Comparison of ENCODE assay signal across 21 cellular contexts in the genomic region with DNA sequence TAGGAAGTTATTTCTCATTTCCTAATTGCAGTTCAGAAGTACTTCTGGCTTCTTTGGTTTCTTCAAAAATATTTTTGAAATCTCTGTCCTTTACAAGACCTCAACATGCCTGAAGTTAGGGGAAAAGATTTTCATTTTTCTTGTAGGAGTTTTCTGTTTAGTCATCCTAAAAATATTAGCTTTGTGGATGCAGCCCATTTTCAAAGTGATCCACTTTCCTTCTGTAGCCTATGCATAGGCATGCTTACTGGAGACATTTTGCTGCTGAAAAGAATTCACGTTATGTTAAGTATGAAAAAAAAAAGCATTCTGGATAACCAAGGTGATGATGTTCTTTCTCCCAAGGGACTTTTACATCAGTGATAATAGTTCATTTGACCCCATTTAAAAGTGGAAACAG.
DNase-seq lines count a peak whose midpoint lies in the region; ATAC-seq, FAIRE-seq and TF ChIP-seq lines count a peak whose summit lies in the region.
"Had no signal": no experiment of that assay in that cellular context is flagged by ENCODE, and none has a peak within 500 bp of the region (broad histone marks: within the 10 kb centered on the region; RNA-seq: fewer than 3 reads in every experiment).

No MANE protein-coding gene starts in this region.

- no peaks in the 10 kb centered on the region for H3K79me2 ChIP-seq in astrocyte (ENCODE audit: insufficient read depth, low read length)
- H3K79me2 ChIP-seq in neural progenitor cell (ENCODE audit: low read depth): no peaks in the 10 kb centered on the region
- no peaks in the 10 kb centered on the region for H3K79me2 ChIP-seq in Karpas-422 (ENCODE audit: low read length)

- H3K27me3 ChIP-seq in astrocyte (ENCODE audit: insufficient read depth, low read length): no peaks in the 10 kb centered on the region
- no peaks in the 10 kb centered on the region for H3K27me3 ChIP-seq in neural progenitor cell
- H3K27me3 ChIP-seq in Karpas-422 (ENCODE audit: low read length): no peaks in the 10 kb centered on the region

- no peaks in the 10 kb centered on the region for H4K20me1 ChIP-seq in astrocyte (ENCODE audit: insufficient read depth, low read length)
- H4K20me1 ChIP-seq in neural progenitor cell (ENCODE audit: low read depth): no peaks in the 10 kb centered on the region
- no peaks in the 10 kb centered on the region for H4K20me1 ChIP-seq in Karpas-422 (ENCODE audit: insufficient read depth, low read depth, low read length)
- H4K20me1 ChIP-seq: BLaER1 had no signal

- H3K27ac ChIP-seq in astrocyte (ENCODE audit: low read depth, low read length): no peak overlapping the region
- H3K27ac ChIP-seq in neural progenitor cell: no peak overlapping the region
- no peak overlapping the region for H3K27ac ChIP-seq in Karpas-422 (ENCODE audit: low read length)
- H3K27ac ChIP-seq: BLaER1 had no signal

- H3K9me2 ChIP-seq in Karpas-422 (replicated peaks; ENCODE audit: insufficient read depth, low read length): no peaks in the 10 kb centered on the region

- H3K4me3 Mint-ChIP-seq in astrocyte (ENCODE audit: unreplicated experiment) (no peak overlapping the region), neural progenitor cell (no peak overlapping the region)
- no peak overlapping the region for H3K4me3 Mint-ChIP-seq in activated CD4-positive, alpha-beta T cell treated with anti-CD3 and anti-CD28 coated beads, Interleukin-2, amount 10 ng/mL, durations not matched to agents 24 days and 14 days
- H3K4me3 Mint-ChIP-seq: CD14-positive monocyte; CD8-positive, alpha-beta T cell; H9; IgD-negative memory B cell had no signal

- no peak overlapping the region for H3K4me3 ChIP-seq in AG10803 (ENCODE audit: low read length)
- H3K4me3 ChIP-seq in astrocyte (ENCODE audit: insufficient read depth, low read depth, low read length): no peak overlapping the region
- no peak overlapping the region for H3K4me3 ChIP-seq in neural progenitor cell
- H3K4me3 ChIP-seq in Karpas-422 (ENCODE audit: low read length): no peak overlapping the region
- H3K4me3 ChIP-seq: BLaER1 had no signal

- TF ChIP-seq CTCF in AG10803 (conservative IDR thresholded peaks at IDR 0.05; ENCODE audit: low read length): no peak
- no peak for TF ChIP-seq CTCF in astrocyte (IDR thresholded peaks at IDR 0.05; ENCODE audit: insufficient read depth, low read depth, low read length)
- TF ChIP-seq CTCF in neural progenitor cell (IDR thresholded peaks at IDR 0.05): no peak

- H3K4me1 ChIP-seq in astrocyte (ENCODE audit: insufficient read depth, low read length): peaks cover 6% of the 10 kb centered on the region
- peaks cover 10% of the 10 kb centered on the region for H3K4me1 ChIP-seq in neural progenitor cell
- no peaks in the 10 kb centered on the region for H3K4me1 ChIP-seq in Karpas-422 (ENCODE audit: low read length)
- H3K4me1 ChIP-seq: BLaER1 had no signal

- H3K36me3 Mint-ChIP-seq in astrocyte (ENCODE audit: low read depth, unreplicated experiment) (no peaks in the 10 kb centered on the region), neural progenitor cell (no peaks in the 10 kb centered on the region)
- no peaks in the 10 kb centered on the region for H3K36me3 Mint-ChIP-seq in activated CD4-positive, alpha-beta T cell treated with anti-CD3 and anti-CD28 coated beads, Interleukin-2, amount 10 ng/mL, durations not matched to agents 24 days and 14 days (ENCODE audit: low read depth)
- H3K36me3 Mint-ChIP-seq: CD14-positive monocyte; CD8-positive, alpha-beta T cell; IgD-negative memory B cell had no signal

- no peak overlapping the region for H3K27ac Mint-ChIP-seq in astrocyte (ENCODE audit: unreplicated experiment)
- no peak overlapping the region for H3K27ac Mint-ChIP-seq in activated CD4-positive, alpha-beta T cell treated with anti-CD3 and anti-CD28 coated beads, Interleukin-2, amount 10 ng/mL, durations not matched to agents 24 days and 14 days
- no peak overlapping the region for H3K27ac Mint-ChIP-seq in neural progenitor cell
- H3K27ac Mint-ChIP-seq: CD14-positive monocyte; CD8-positive, alpha-beta T cell; H9; IgD-negative memory B cell had no signal

- H3K4me2 ChIP-seq in astrocyte (ENCODE audit: low read length) (no peak overlapping the region), neural progenitor cell (no peak overlapping the region), Karpas-422 (ENCODE audit: low read depth, low read length, poor library complexity, severe bottlenecking) (no peak overlapping the region)
- H3K4me2 ChIP-seq: BLaER1 had no signal

- FAIRE-seq in astrocyte (lab: Jason Lieb, UNC): peak; percentile 73
- FAIRE-seq: G401.6, GM12892, H1, HepG2 had no signal

- H2AFZ ChIP-seq in astrocyte (ENCODE audit: low read depth, low read length) (no peak overlapping the region), neural progenitor cell (replicated peaks) (no peak overlapping the region), Karpas-422 (ENCODE audit: low read length) (no peak overlapping the region)

- no peaks in the 10 kb centered on the region for H3K36me3 ChIP-seq in astrocyte (ENCODE audit: insufficient read depth, low read length)
- no peaks in the 10 kb centered on the region for H3K36me3 ChIP-seq in neural progenitor cell
- H3K36me3 ChIP-seq in Karpas-422 (ENCODE audit: insufficient read depth, low read length): no peaks in the 10 kb centered on the region
- H3K36me3 ChIP-seq: BLaER1 had no signal

- H3K4me1 Mint-ChIP-seq in astrocyte (ENCODE audit: low read depth, unreplicated experiment): peaks cover 18% of the 10 kb centered on the region
- no peaks in the 10 kb centered on the region for H3K4me1 Mint-ChIP-seq in activated CD4-positive, alpha-beta T cell treated with anti-CD3 and anti-CD28 coated beads, Interleukin-2, amount 10 ng/mL, durations not matched to agents 24 days and 14 days
- peaks cover 2% of the 10 kb centered on the region for H3K4me1 Mint-ChIP-seq in neural progenitor cell
- H3K4me1 Mint-ChIP-seq: CD14-positive monocyte, IgD-negative memory B cell had no signal

- peak; percentile 58 for DNase-seq in AG10803 (ENCODE audit: low read depth)
- peak; percentile 18 for DNase-seq in GM03348 (ENCODE audit: low spot score)
- DNase-seq in astrocyte (ENCODE audit: low read depth): peak; percentile 25
- DNase-seq in activated CD4-positive, alpha-beta T cell treated with anti-CD3 and anti-CD28 coated beads, Interleukin-2, amount 10 ng/mL, durations not matched to agents 24 days and 14 days: no peak
- DNase-seq in neural progenitor cell (ENCODE audit: low spot score): no peak
- no peak for DNase-seq in Karpas-422
- DNase-seq: 8988T; AML-193; Calu3; CD8-positive, alpha-beta T cell; DMS79 treated with DMSO at 0.1 percent for 48 hours; H9; KBM-7 had no signal

- H3K9ac ChIP-seq in astrocyte (ENCODE audit: low read length): no peak overlapping the region
- no peak overlapping the region for H3K9ac ChIP-seq in neural progenitor cell
- no peak overlapping the region for H3K9ac ChIP-seq in Karpas-422 (ENCODE audit: low read length)
- H3K9ac ChIP-seq: BLaER1 had no signal

- H3F3A ChIP-seq in neural progenitor cell (ENCODE audit: low read depth): no peaks in the 10 kb centered on the region

- H3K9me3 ChIP-seq in astrocyte (ENCODE audit: insufficient read depth, low read depth, low read length): no peaks in the 10 kb centered on the region
- H3K9me3 ChIP-seq in neural progenitor cell (ENCODE audit: low read depth): no peaks in the 10 kb centered on the region
- H3K9me3 ChIP-seq in Karpas-422 (ENCODE audit: low read length): no peaks in the 10 kb centered on the region
- H3K9me3 ChIP-seq: BLaER1 had no signal

- H3K9me3 Mint-ChIP-seq in astrocyte (ENCODE audit: unreplicated experiment): no peaks in the 10 kb centered on the region
- H3K9me3 Mint-ChIP-seq in activated CD4-positive, alpha-beta T cell treated with anti-CD3 and anti-CD28 coated beads, Interleukin-2, amount 10 ng/mL, durations not matched to agents 24 days and 14 days: no peaks in the 10 kb centered on the region
- no peaks in the 10 kb centered on the region for H3K9me3 Mint-ChIP-seq in neural progenitor cell
- H3K9me3 Mint-ChIP-seq: CD8-positive, alpha-beta T cell had no signal

- intact Hi-C loops in activated CD4-positive, alpha-beta T cell treated with anti-CD3 and anti-CD28 coated beads, Interleukin-2, amount 10 ng/mL, durations not matched to agents 24 days and 14 days (cut with micrococcal nuclease): no loop called here

- no peak for ATAC-seq in GM21367 (IDR thresholded peaks at IDR 0.05; ENCODE audit: unreplicated experiment)
- ATAC-seq: CD8-positive, alpha-beta T cell; HepG2 had no signal

- H3K27me3 Mint-ChIP-seq in astrocyte (ENCODE audit: low read depth, unreplicated experiment): no peaks in the 10 kb centered on the region
- no peaks in the 10 kb centered on the region for H3K27me3 Mint-ChIP-seq in activated CD4-positive, alpha-beta T cell treated with anti-CD3 and anti-CD28 coated beads, Interleukin-2, amount 10 ng/mL, durations not matched to agents 24 days and 14 days
- H3K27me3 Mint-ChIP-seq in neural progenitor cell (ENCODE audit: insufficient read depth, low read depth): no peaks in the 10 kb centered on the region
- H3K27me3 Mint-ChIP-seq: IgD-negative memory B cell had no signal

Comparison
In these comparisons a context has a peak if more than half of its experiments do, and no peak if none do; other contexts are left out.
1. DNase-seq: peak in AG10803 (single experiment), GM03348 (single experiment) and astrocyte (single experiment); none in activated CD4-positive, alpha-beta T cell treated with anti-CD3 and anti-CD28 coated beads, Interleukin-2, amount 10 ng/mL, durations not matched to agents 24 days and 14 days (single experiment), neural progenitor cell (single experiment) and Karpas-422 (single experiment).